Comparison of ENCODE assay signal across 8 cellular contexts in the genomic region with DNA sequence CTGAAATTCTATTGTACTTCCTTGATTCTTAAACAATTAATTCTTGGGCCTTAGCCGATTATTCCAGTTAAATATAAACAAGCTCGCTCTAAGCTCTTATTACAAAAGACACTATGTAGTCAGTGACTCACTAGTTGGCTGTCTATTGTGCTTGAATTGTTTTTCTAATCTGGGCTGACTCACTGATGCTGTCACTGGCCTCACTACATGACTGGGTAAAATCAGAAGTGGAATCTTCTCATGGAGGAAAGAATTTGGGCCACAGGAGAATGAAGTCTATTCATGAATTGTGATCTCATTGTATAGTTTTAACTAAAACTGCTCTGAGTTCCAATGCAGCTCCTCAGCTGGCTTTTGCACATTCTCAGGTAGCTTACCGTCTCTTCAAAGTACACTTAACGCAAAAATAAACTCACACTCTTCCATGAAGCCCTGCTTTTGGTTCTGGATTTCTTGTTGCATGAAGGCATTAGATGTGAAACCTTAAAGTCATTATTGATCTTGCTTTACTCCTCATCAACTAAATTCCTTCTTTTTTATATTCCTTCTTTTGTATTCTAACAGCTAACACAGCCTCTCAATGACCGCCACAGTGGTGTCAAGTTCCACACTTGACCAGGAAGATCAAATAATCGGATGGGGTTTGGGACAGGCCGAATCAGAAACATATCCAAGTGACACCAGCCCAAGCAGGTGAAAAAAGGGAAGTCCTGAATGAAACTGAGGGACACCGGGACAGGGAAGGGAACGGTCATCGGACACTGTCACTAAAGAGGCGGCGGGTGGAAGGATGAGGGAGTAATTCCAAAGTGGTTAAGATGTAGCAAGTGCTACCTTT.
A peak's percentile ranks its signal among the peaks of the same experiment; 100 is the strongest.
DNase-seq lines count a peak whose midpoint lies in the region; ATAC-seq, FAIRE-seq and TF ChIP-seq lines count a peak whose summit lies in the region.

No MANE protein-coding gene starts in this region.

- no peak for TF ChIP-seq CTCF in kidney (IDR thresholded peaks at IDR 0.05; ENCODE audit: borderline replicate concordance, extremely low read depth, insufficient read depth)

- H3K4me1 ChIP-seq in kidney (ENCODE audit: control insufficient read depth in 1 of 2, insufficient read depth in 1 of 2, low read depth in 1 of 2, low read length in 2 of 2): no peaks in the 10 kb centered on the region

- intact Hi-C loops in kidney (cut with DNase I): no loop called here

- DNase-seq in D341Med (ENCODE audit: low spot score) (peak; percentile 59), NCI-H1436 (lab: John Stamatoyannopoulos, UW) (peak; percentile 71), brain pericyte (ENCODE audit: low read depth, low spot score) (peak; percentile 90), kidney (no peak), superior temporal gyrus (ENCODE audit: extremely low spot score) (peak; percentile 97), NCI-H1092 treated with DMSO at 0.1 percent for 48 hours (lab: John Stamatoyannopoulos, UW) (no peak), NCI-H2227 treated with DMSO at 0.1 percent for 48 hours (lab: John Stamatoyannopoulos, UW) (no peak)

- no peak for ATAC-seq in HG02970 (IDR thresholded peaks at IDR 0.05; ENCODE audit: low FRiP score, unreplicated experiment)

- H3K27ac ChIP-seq in kidney (ENCODE audit: low read depth in 2 of 2, low read length in 2 of 2): no peak overlapping the region

- H3K4me3 ChIP-seq in kidney (ENCODE audit: low read length in 2 of 2): no peak overlapping the region

- H3K9ac ChIP-seq in kidney (ENCODE audit: low read length in 2 of 2): no peak overlapping the region

- peak; percentile 90 for FAIRE-seq in kidney (lab: Jason Lieb, UNC)

- H3K9me3 ChIP-seq in kidney (ENCODE audit: control insufficient read depth in 1 of 2, low read length in 2 of 2): no peaks in the 10 kb centered on the region

- no peaks in the 10 kb centered on the region for H3K36me3 ChIP-seq in kidney (ENCODE audit: control insufficient read depth in 1 of 2, insufficient read depth in 2 of 2, low read length in 2 of 2)

Comparison
In these comparisons a context has a peak if more than half of its experiments do, and no peak if none do; other contexts are left out.
1. DNase-seq: peak in D341Med (single experiment), NCI-H1436 (single experiment), brain pericyte (single experiment) and superior temporal gyrus (single experiment); none in kidney (single experiment), NCI-H1092 treated with DMSO at 0.1 percent for 48 hours (single experiment) and NCI-H2227 treated with DMSO at 0.1 percent for 48 hours (single experiment).